Comparison of ENCODE assay signal across 1 cellular context in the genomic region with DNA sequence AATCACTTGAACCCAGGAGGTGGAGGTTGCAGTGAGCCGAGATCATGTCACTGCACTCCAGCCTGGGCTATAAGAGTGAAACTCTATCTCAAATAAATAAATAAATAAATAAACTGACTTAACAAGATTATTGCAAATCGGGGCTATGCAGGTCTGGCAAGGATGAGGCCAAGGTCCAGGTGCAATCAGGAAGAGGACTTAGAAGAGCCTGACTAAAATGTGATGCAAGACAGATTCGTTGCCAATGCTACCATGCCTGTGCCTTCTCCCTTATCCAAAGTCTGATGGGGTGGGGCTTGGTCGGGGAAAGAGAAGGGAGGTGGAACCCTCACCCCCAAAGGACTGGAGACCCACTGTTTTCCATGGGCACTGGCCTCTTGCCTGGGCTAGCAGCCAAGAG.
TF ChIP-seq lines count a peak whose summit lies in the region.

No MANE protein-coding gene starts in this region.

TF ChIP-seq in H1, 55 proteins besides CTCF, POLR2A, EP300 and RAD21:
- TF ChIP-seq ATF3 (IDR thresholded peaks at IDR 0.05; ENCODE audit: insufficient read depth, low read depth, low read length) (no peak), RBBP5 (IDR thresholded peaks at IDR 0.05; ENCODE audit: borderline replicate concordance, low read depth, low read length) (no peak), SIN3A (conservative IDR thresholded peaks at IDR 0.05 in 1 of 2, IDR thresholded peaks at IDR 0.05 in 1 of 2; ENCODE audit: low read depth in 1 of 2, low read length in 2 of 2) (no peak), KDM4A (IDR thresholded peaks at IDR 0.05; ENCODE audit: low read depth, low read length, severe bottlenecking) (no peak), FOSL1 (IDR thresholded peaks at IDR 0.05; ENCODE audit: insufficient read depth, low read depth, low read length) (no peak), TEAD4 (IDR thresholded peaks at IDR 0.05; ENCODE audit: low read depth, low read length) (no peak), GTF2F1 (IDR thresholded peaks at IDR 0.05; ENCODE audit: borderline replicate concordance, low read depth, low read length) (no peak), SIRT6 (IDR thresholded peaks at IDR 0.05; ENCODE audit: low read length) (no peak), TAF1 (IDR thresholded peaks at IDR 0.05; ENCODE audit: low read depth, low read length) (no peak), BACH1 (IDR thresholded peaks at IDR 0.05; ENCODE audit: low read length) (no peak), HDAC2 (IDR thresholded peaks at IDR 0.05; ENCODE audit: borderline replicate concordance in 1 of 2, low read depth in 2 of 2, low read length in 2 of 2) (no peak), CEBPB (IDR thresholded peaks at IDR 0.05; ENCODE audit: low read depth, low read length) (no peak), EGR1 (IDR thresholded peaks at IDR 0.05; ENCODE audit: borderline replicate concordance, low read depth, low read length) (no peak), NANOG (IDR thresholded peaks at IDR 0.05; ENCODE audit: insufficient read depth, low read depth, low read length, poor library complexity, severe bottlenecking) (no peak), HDAC6 (IDR thresholded peaks at IDR 0.05; ENCODE audit: low read depth, low read length) (no peak)
